In genomic region chr14:95697764-95698163, GRCh38 we compare ENCODE assay signal across 17 cellular contexts. TPM values are rescaled to one million over a fixed set of nuclear protein-coding genes. Genes with fewer than 3 reads are reported as not detected.
DNase-seq lines count a peak whose midpoint lies in the region; ATAC-seq, FAIRE-seq and TF ChIP-seq lines count a peak whose summit lies in the region.
"Had no signal": no experiment of that assay in that cellular context is flagged by ENCODE, and none has a peak within 500 bp of the region (broad histone marks: within the 10 kb centered on the region; RNA-seq: fewer than 3 reads in every experiment).

No MANE protein-coding gene starts in this region.

- TF ChIP-seq RAD21 in GM12878 (IDR thresholded peaks at IDR 0.05; ENCODE audit: insufficient read depth, low read depth, low read length): no peak

- in situ Hi-C loops in GM12878 (cut with MboI): no loop called here

- no peaks in the 10 kb centered on the region for H4K20me1 ChIP-seq in GM12878 (ENCODE audit: control insufficient read depth, insufficient read depth)

- intact Hi-C loops in GM12878 (cut with micrococcal nuclease; ENCODE audit: unreplicated experiment) (no loop called here), esophagus muscularis mucosa (cut with DNase I) (no loop called here)

- no TSS peak for BruUV-seq in GM12878 (replicated peaks; lab: Mats Ljungman, UMichigan)

- RAD21 ChIA-PET in GM12878 (lab: Charles Lee; ENCODE audit: unreplicated experiment): no interaction called here

- CTCF ChIA-PET in GM12878 (lab: Yijun Ruan, JAX): interaction anchor here (1.1 to 2.7 kb wide), 7 partner anchors 13 to 171 kb away, joined by 3 to 12 read pairs (median 3); no protein-coding TSS in a partner anchor

- ATAC-seq in GM18511 (IDR thresholded peaks at IDR 0.05; ENCODE audit: unreplicated experiment): peak; percentile 60
- peak; percentile 55 for ATAC-seq in GM21423 (IDR thresholded peaks at IDR 0.05; ENCODE audit: unreplicated experiment)
- peak; percentile 49 for ATAC-seq in HG03097 (IDR thresholded peaks at IDR 0.05; ENCODE audit: low FRiP score, unreplicated experiment)
- ATAC-seq in GM12878: peak; percentile 66
- no peak for ATAC-seq in activated naive CD4-positive, alpha-beta T cell treated with anti-CD3 and anti-CD28 coated beads, Interleukin-2, amount 50 U/mL, for 72 hours
- ATAC-seq: left cardiac atrium had no signal

- no peak overlapping the region for H3K9ac ChIP-seq in GM12878 (ENCODE audit: control insufficient read depth, insufficient read depth, low read length)

- FAIRE-seq in GM12878 (lab: Jason Lieb, UNC): no peak

- DNase-seq in GM12878 (ENCODE audit: low read depth, low spot score) (peak; percentile 56), esophagus muscularis mucosa (ENCODE audit: extremely low spot score) (no peak), GDM1 (lab: John Stamatoyannopoulos, UW) (no peak)
- DNase-seq in NK-92 treated with Interleukin-12 subunit alpha and Interleukin-12 subunit beta, amount 100 ng/mL, for 24 hours (lab: John Stamatoyannopoulos, UW): no peak
- no peak for DNase-seq in activated naive CD4-positive, alpha-beta T cell treated with anti-CD3 and anti-CD28 coated beads, Interleukin-2, amount 50 U/mL, for 72 hours (ENCODE audit: low spot score in 2 of 2)
- DNase-seq: Calu3; left cardiac atrium; NCI-H82; nucleus accumbens; stimulated activated CD4-positive, alpha-beta T cell treated with anti-CD3 and anti-CD28 coated beads, Interleukin-2, amount 100 ng/mL, for 24 hours had no signal

- peak in 1 of 3 experiments; percentile 23; a peak in 1 of 6 replicates for TF ChIP-seq CTCF in GM12878 (IDR thresholded peaks at IDR 0.05 in 2 of 3, conservative IDR thresholded peaks at IDR 0.05 in 1 of 3; ENCODE audit: control insufficient read depth in 2 of 3, extremely low read depth in 1 of 3, insufficient read depth in 1 of 3, low read depth in 3 of 3, low read length in 3 of 3)
- TF ChIP-seq CTCF in esophagus muscularis mucosa (IDR thresholded peaks at IDR 0.05): no peak

- H3K27ac Mint-ChIP-seq in activated naive CD4-positive, alpha-beta T cell treated with anti-CD3 and anti-CD28 coated beads, Interleukin-2, amount 50 U/mL, for 72 hours: no peak overlapping the region

- POLR2A ChIA-PET in GM12878 (lab: Charles Lee): interaction anchor here (1.2 kb wide), 1 partner anchor 163 kb away, joined by 3 read pairs; the partner anchor contains the start of gene GLRX5

- no peak for TF ChIP-seq POLR2A in GM12878 (IDR thresholded peaks at IDR 0.05; ENCODE audit: low read depth, low read length)
- TF ChIP-seq POLR2A in esophagus muscularis mucosa (IDR thresholded peaks at IDR 0.05; ENCODE audit: low read depth): no peak

- H3K9me3 Mint-ChIP-seq in activated naive CD4-positive, alpha-beta T cell treated with anti-CD3 and anti-CD28 coated beads, Interleukin-2, amount 50 U/mL, for 72 hours: no peaks in the 10 kb centered on the region

- H3K9me3 ChIP-seq in GM12878 (replicated peaks; ENCODE audit: control insufficient read depth, insufficient read depth, low read length): no peaks in the 10 kb centered on the region
- H3K9me3 ChIP-seq in esophagus muscularis mucosa: no peaks in the 10 kb centered on the region

- TF ChIP-seq EP300 in GM12878 (IDR thresholded peaks at IDR 0.05; ENCODE audit: borderline replicate concordance in 1 of 2, control insufficient read depth in 1 of 2, low read depth in 2 of 2, low read length in 2 of 2): peak; percentile 25 to 33; a peak in 1 of 4 replicates
- TF ChIP-seq EP300 in esophagus muscularis mucosa (IDR thresholded peaks at IDR 0.05): no peak

- 1% methylated on average over 7 of the region's 7 CpGs for WGBS in GM12878 (ENCODE audit: insufficient coverage, insufficient replicate concordance, low lambda C conversion rate, missing lambda C conversion rate)
- WGBS in esophagus muscularis mucosa: 59% methylated on average over 7 of the region's 7 CpGs

- peaks cover 34% of the 10 kb centered on the region for H3K4me1 ChIP-seq in GM12878 (ENCODE audit: control insufficient read depth, insufficient read depth, low read length)
- H3K4me1 ChIP-seq in esophagus muscularis mucosa: no peaks in the 10 kb centered on the region

- H3K27ac ChIP-seq in GM12878 (ENCODE audit: control insufficient read depth, insufficient read depth): peak overlapping the region; percentile 49
- no peak overlapping the region for H3K27ac ChIP-seq in esophagus muscularis mucosa (replicated peaks in 1 of 4)
- H3K27ac ChIP-seq: HL-60 had no signal

- H3K79me2 ChIP-seq in GM12878 (ENCODE audit: control insufficient read depth, insufficient read depth, low read length): no peaks in the 10 kb centered on the region

- H3K27me3 ChIP-seq in GM12878 (replicated peaks in 1 of 2; ENCODE audit: control insufficient read depth in 2 of 2, insufficient read depth in 2 of 2, low read length in 1 of 2): no peaks in the 10 kb centered on the region
- H3K27me3 ChIP-seq in esophagus muscularis mucosa: peaks cover 0 to 67% (median 0%) of the 10 kb centered on the region in 4 donors

- peak overlapping the region; percentile 69 for H3K4me2 ChIP-seq in GM12878 (ENCODE audit: control insufficient read depth, insufficient read depth)

- SMC1A ChIA-PET in GM12878 (lab: Charles Lee; ENCODE audit: uncharacterized antibody, unreplicated experiment): interaction anchor here (0.8 to 1.7 kb wide), 5 partner anchors 15 to 135 kb away, joined by 3 to 7 read pairs (median 4); no protein-coding TSS in a partner anchor

- H3K36me3 Mint-ChIP-seq in activated naive CD4-positive, alpha-beta T cell treated with anti-CD3 and anti-CD28 coated beads, Interleukin-2, amount 50 U/mL, for 72 hours: no peaks in the 10 kb centered on the region

- H3K4me3 ChIP-seq in GM12878 (peak overlapping the region; percentile 2; the same call in 1 of the 2 replicates), esophagus muscularis mucosa (no peak overlapping the region)

- no peaks in the 10 kb centered on the region for H3K36me3 ChIP-seq in GM12878 (ENCODE audit: control insufficient read depth in 2 of 2, insufficient read depth in 2 of 2, low read length in 1 of 2)
- no peaks in the 10 kb centered on the region for H3K36me3 ChIP-seq in esophagus muscularis mucosa

- H2AFZ ChIP-seq in GM12878 (ENCODE audit: control insufficient read depth, low read depth, low read length): peak overlapping the region; percentile 51

TF ChIP-seq in GM12878, 131 proteins besides CTCF, POLR2A, EP300 and RAD21 (continues in another document):
- TF ChIP-seq BHLHE40 (IDR thresholded peaks at IDR 0.05; ENCODE audit: borderline replicate concordance in 1 of 2, low read depth in 2 of 2, low read length in 1 of 2) (peak in 1 of 2 experiments; percentile 20; a peak in 2 of 4 replicates), IKZF2 (IDR thresholded peaks at IDR 0.05) (peak; percentile 42 to 51; a peak in 3 of 4 replicates), CHD1 (IDR thresholded peaks at IDR 0.05; ENCODE audit: low read depth, low read length) (no peak)

RNA-seq across cellular contexts. Expression of gene TCL1B, which starts 11.5 kb away (rescaled TPM):
- total RNA-seq in GM12878 (2013; cell fraction: nucleolus; rRNA removed): not detected in 2 replicates
- total RNA-seq in GM12878 (2014; rRNA removed) (0.11 TPM in 2 replicates), GM12878 (2014; rRNA removed; fragmentation: Illumina TruSeq; extraction: Trizol) (not detected in 2 replicates), GM12878 (2021) (not detected in 2 replicates), esophagus muscularis mucosa (not detected)
- polyA plus RNA-seq in GM12878 (2011; ENCODE audit: low read depth): 0.64 TPM
- polyA plus RNA-seq in GM12878 (2011; rRNA removed) (not detected in 2 replicates), GM12878 (2014; fragmentation: Illumina TruSeq; extraction: Trizol) (0.10 TPM in 1 of 2 replicates, not detected in the other), GM12878 (2014; fragmentation: Nextera tagmentation; extraction: Ambion mirVana) (under 1 TPM; 0.15 to 0.18 TPM), GM12878 (2014; rRNA removed) (not detected in 2 replicates), GM12878 (2016; fragmentation: Nextera tagmentation; extraction: Ambion mirVana) (not detected)
- polyA plus RNA-seq in GM12878 (2011; cell fraction: cytosol; rRNA removed): not detected in 2 replicates
- polyA plus RNA-seq in GM12878 (2011; cell fraction: nucleus; rRNA removed): not detected in 2 replicates
- polyA plus RNA-seq in GM12878 (2012): 0.88 and 0.91 TPM in 2 replicates
- not detected in 2 replicates for polyA minus RNA-seq in GM12878 (2011; rRNA and poly(A)+ RNA removed)
- not detected in 2 replicates for polyA minus RNA-seq in GM12878 (2011; cell fraction: cytosol; rRNA and poly(A)+ RNA removed)
- polyA minus RNA-seq in GM12878 (2011; cell fraction: nucleus; rRNA and poly(A)+ RNA removed): not detected in 2 replicates
- total RNA-seq in activated naive CD4-positive, alpha-beta T cell treated with anti-CD3 and anti-CD28 coated beads, Interleukin-2, amount 50 U/mL, for 72 hours: not detected
- total RNA-seq: Calu3; glomerular endothelial cell; left cardiac atrium; T-helper 1 cell treated with Interleukin-12 subunit alpha and Interleukin-12 subunit beta and Interleukin-4 antibody, amounts not matched to agents 30 ng/mL and 1 ng/mL, for 36 hours had no signal
- polyA plus RNA-seq: adipose tissue had no signal

RNA-seq across cellular contexts. Expression of gene TCL1A, which starts 16.2 kb away (rescaled TPM):
- 0.61 and 1.5 TPM in 2 replicates for total RNA-seq in GM12878 (2013; cell fraction: nucleolus; rRNA removed)
- total RNA-seq in GM12878 (2014; rRNA removed) (228 and 246 TPM in 2 replicates), GM12878 (2014; rRNA removed; fragmentation: Illumina TruSeq; extraction: Trizol) (90.1 and 93.6 TPM in 2 replicates), GM12878 (2021) (108 and 109 TPM in 2 replicates), esophagus muscularis mucosa (under 1 TPM in 1 of 4 donors, not detected in 3; 0.99 TPM)
- 47.1 TPM for polyA plus RNA-seq in GM12878 (2011; ENCODE audit: low read depth)
- polyA plus RNA-seq in GM12878 (2011; rRNA removed) (3.1 and 5.9 TPM in 2 replicates), GM12878 (2014; fragmentation: Illumina TruSeq; extraction: Trizol) (94.1 and 126 TPM in 2 replicates), GM12878 (2014; fragmentation: Nextera tagmentation; extraction: Ambion mirVana) (10 to 100 TPM; 36.5 to 51.6 TPM), GM12878 (2014; rRNA removed) (250 and 283 TPM in 2 replicates), GM12878 (2016; fragmentation: Nextera tagmentation; extraction: Ambion mirVana) (100 to 1,000 TPM; 118 to 133 TPM)
- 13.4 and 16.6 TPM in 2 replicates for polyA plus RNA-seq in GM12878 (2011; cell fraction: cytosol; rRNA removed)
- polyA plus RNA-seq in GM12878 (2011; cell fraction: nucleus; rRNA removed): 5.7 and 6.7 TPM in 2 replicates
- polyA plus RNA-seq in GM12878 (2012): 79.6 and 105 TPM in 2 replicates
- polyA minus RNA-seq in GM12878 (2011; rRNA and poly(A)+ RNA removed): 6.7 and 13.0 TPM in 2 replicates
- 2.0 and 3.0 TPM in 2 replicates for polyA minus RNA-seq in GM12878 (2011; cell fraction: cytosol; rRNA and poly(A)+ RNA removed)
- 1.3 and 1.6 TPM in 2 replicates for polyA minus RNA-seq in GM12878 (2011; cell fraction: nucleus; rRNA and poly(A)+ RNA removed)
- total RNA-seq in activated naive CD4-positive, alpha-beta T cell treated with anti-CD3 and anti-CD28 coated beads, Interleukin-2, amount 50 U/mL, for 72 hours: not detected
- total RNA-seq: Calu3; glomerular endothelial cell; left cardiac atrium; T-helper 1 cell treated with Interleukin-12 subunit alpha and Interleukin-12 subunit beta and Interleukin-4 antibody, amounts not matched to agents 30 ng/mL and 1 ng/mL, for 36 hours had no signal

Comparison
In these comparisons a context has a peak if more than half of its experiments do, and no peak if none do; other contexts are left out.
1. ATAC-seq: peak in GM18511 (single experiment), GM21423 (single experiment), HG03097 (single experiment) and GM12878 (single experiment); none in activated naive CD4-positive, alpha-beta T cell treated with anti-CD3 and anti-CD28 coated beads, Interleukin-2, amount 50 U/mL, for 72 hours (0 of 2).